ENCODE assay signal across 9 cellular contexts in genomic region chr1:80767711-80768110, GRCh38.
"Had no signal": no experiment of that assay in that cellular context is flagged by ENCODE, and none has a peak within 500 bp of the region (broad histone marks: within the 10 kb centered on the region; RNA-seq: fewer than 3 reads in every experiment).

No MANE protein-coding gene starts in this region.

- H3K36me3 ChIP-seq: HAP-1 had no signal

- H3K36me3 Mint-ChIP-seq: IgD-negative memory B cell had no signal

- H3K9me3 Mint-ChIP-seq: HFFc6, IgD-negative memory B cell had no signal

- ATAC-seq: HCT116 had no signal

- H2AFZ ChIP-seq: GM23248 had no signal

- DNase-seq: GM23248, GOT3, H7, HFFc6, KBM-7 had no signal

- H3K4me3 ChIP-seq: GM23248, HAP-1 had no signal

- H3K27ac Mint-ChIP-seq: HFFc6, IgD-negative memory B cell had no signal

- H3K27ac ChIP-seq: GM23248, HL-60 had no signal

- H3K9me3 ChIP-seq: HAP-1 had no signal

- H3K9ac ChIP-seq: GM23248 had no signal

- H3K27me3 Mint-ChIP-seq: IgD-negative memory B cell had no signal

- H3K4me3 Mint-ChIP-seq: HFFc6, IgD-negative memory B cell had no signal
